18 cellular contexts compared by ENCODE assay signal in the genomic region with DNA sequence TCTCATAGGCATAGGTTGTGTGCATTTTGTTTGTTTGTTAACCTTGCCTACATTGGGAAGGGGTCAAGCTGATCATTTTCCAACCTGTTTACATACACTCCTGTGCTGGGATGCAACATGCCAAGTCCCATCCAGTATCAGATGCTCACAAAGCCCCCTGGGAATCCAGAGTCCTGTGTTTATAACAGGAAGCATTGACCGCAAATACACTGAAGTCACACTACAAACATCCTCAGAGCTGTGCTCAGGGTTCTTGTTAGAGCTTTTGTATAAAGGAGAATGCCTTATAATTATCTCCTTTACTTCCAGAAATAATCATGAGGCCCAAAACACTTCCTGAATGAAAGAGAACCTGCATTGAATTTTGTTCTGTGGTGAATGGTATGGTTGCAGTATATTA.
A peak's percentile ranks its signal among the peaks of the same experiment; 100 is the strongest.
DNase-seq lines count a peak whose midpoint lies in the region; ATAC-seq and TF ChIP-seq lines count a peak whose summit lies in the region.
"Had no signal": no experiment of that assay in that cellular context is flagged by ENCODE, and none has a peak within 500 bp of the region (broad histone marks: within the 10 kb centered on the region; RNA-seq: fewer than 3 reads in every experiment).

No MANE protein-coding gene starts in this region.

- ATAC-seq in sciatic nerve (peak; percentile 79), body of pancreas (no peak)
- ATAC-seq: HepG2 had no signal

- no peak for TF ChIP-seq POLR2A in body of pancreas (IDR thresholded peaks at IDR 0.05)

- H3K36me3 ChIP-seq in brain microvascular endothelial cell (replicated peaks) (no peaks in the 10 kb centered on the region), body of pancreas (replicated peaks in 1 of 2; ENCODE audit: insufficient read depth in 1 of 2, low read depth in 2 of 2) (no peaks in the 10 kb centered on the region)
- H3K36me3 ChIP-seq: BE2C had no signal

- in situ Hi-C loops in brain microvascular endothelial cell (cut with HindIII; ENCODE audit: low pct_ligation_motif_present, low sequenced_read_pairs) = no loop called here

- 88% methylated on average over 1 of the region's 1 CpG for WGBS in body of pancreas, 2 donors

- no peak overlapping the region for H3K27ac ChIP-seq in brain microvascular endothelial cell
- no peak overlapping the region for H3K27ac ChIP-seq in body of pancreas
- H3K27ac ChIP-seq: GM23248 had no signal

- H3K4me3 ChIP-seq in brain microvascular endothelial cell (ENCODE audit: low read depth, low read length) (no peak overlapping the region), body of pancreas (no peak overlapping the region)
- H3K4me3 ChIP-seq: GM23248 had no signal

- no peaks in the 10 kb centered on the region for H3K4me1 ChIP-seq in body of pancreas

- DNase-seq in H4 (ENCODE audit: low spot score) = peak; percentile 40
- DNase-seq in M059J (ENCODE audit: low read depth) = peak; percentile 43
- DNase-seq in brain microvascular endothelial cell = peak; percentile 47
- DNase-seq in sciatic nerve (ENCODE audit: low spot score) = no peak
- no peak for DNase-seq in body of pancreas
- DNase-seq in activated gamma-delta T cell (lab: John Stamatoyannopoulos, UW) = no peak
- no peak for DNase-seq in nucleus accumbens (lab: John Stamatoyannopoulos, UW)
- DNase-seq: BE2C; C1 segment of cervical spinal cord; CD4-positive, CD25-positive, alpha-beta regulatory T cell; CD8-positive, alpha-beta memory T cell; COR-L47; DMS 273 treated with DMSO at 0.1 percent for 48 hours; DMS53; DND-41; GM23248; HCEC 1CT had no signal

- H3K27me3 ChIP-seq in brain microvascular endothelial cell (replicated peaks) (no peaks in the 10 kb centered on the region), body of pancreas (no peaks in the 10 kb centered on the region)
- H3K27me3 ChIP-seq: BE2C had no signal

- TF ChIP-seq CTCF in brain microvascular endothelial cell (IDR thresholded peaks at IDR 0.05; ENCODE audit: low read depth, low read length, missing control alignments) (no peak), body of pancreas (IDR thresholded peaks at IDR 0.05) (no peak)

- intact Hi-C loops in sciatic nerve (cut with DNase I) (no loop called here), body of pancreas (cut with DNase I) (no loop called here)

- no peaks in the 10 kb centered on the region for H3K9me3 ChIP-seq in body of pancreas
- H3K9me3 ChIP-seq: BE2C had no signal

Comparison
In these comparisons a context has a peak if more than half of its experiments do, and no peak if none do; other contexts are left out.
1. DNase-seq: peak in H4 (single experiment), M059J (single experiment) and brain microvascular endothelial cell (single experiment); none in sciatic nerve (single experiment), body of pancreas (0 of 4), activated gamma-delta T cell (single experiment) and nucleus accumbens (0 of 56).